In genomic region chr9:36400332-36401178, GRCh38 we compare ENCODE assay signal across 8 cellular contexts. TPM values are rescaled to one million over a fixed set of nuclear protein-coding genes. Genes with fewer than 3 reads are reported as not detected.
DNase-seq lines count a peak whose midpoint lies in the region; ATAC-seq, FAIRE-seq and TF ChIP-seq lines count a peak whose summit lies in the region.

No MANE protein-coding gene starts in this region.

- peak overlapping the region; percentile 89 for H3K4me2 ChIP-seq in OCI-LY1 (ENCODE audit: low read length)

- H4K20me1 ChIP-seq in OCI-LY1 (ENCODE audit: insufficient read depth, low read length), result no peaks in the 10 kb centered on the region

- H2AFZ ChIP-seq in OCI-LY1 (ENCODE audit: low read length), result no peak overlapping the region

- H3K36me3 ChIP-seq in HUES64 (ENCODE audit: insufficient read depth, low read length), result no peaks in the 10 kb centered on the region
- H3K36me3 ChIP-seq in OCI-LY1 (ENCODE audit: insufficient read depth, low read length), result peaks cover 19% of the 10 kb centered on the region
- H3K36me3 ChIP-seq in mucosa of rectum (ENCODE audit: control insufficient read depth in 2 of 2, insufficient read depth in 2 of 2, low read length in 2 of 2), result no peaks in the 10 kb centered on the region

- H3K27me3 ChIP-seq in HUES64 (ENCODE audit: insufficient read depth, low read length) (no peaks in the 10 kb centered on the region), OCI-LY1 (ENCODE audit: insufficient read depth, low read length) (no peaks in the 10 kb centered on the region), mucosa of rectum (ENCODE audit: control insufficient read depth in 2 of 2, insufficient read depth in 2 of 2, low read length in 2 of 2) (no peaks in the 10 kb centered on the region)

- peak overlapping the region; percentile 98 for H3K27ac ChIP-seq in HUES64 (ENCODE audit: low read depth, low read length)
- H3K27ac ChIP-seq in OCI-LY1 (ENCODE audit: low read depth, low read length, poor library complexity, severe bottlenecking), result peak overlapping the region; percentile 79
- peak overlapping the region; percentile 95 for H3K27ac ChIP-seq in epithelial cell of prostate
- peak overlapping the region; percentile 98 to 99 for H3K27ac ChIP-seq in mucosa of rectum (ENCODE audit: low read depth in 2 of 2, low read length in 2 of 2)

- H3K9ac ChIP-seq in HUES64 (ENCODE audit: low read depth, low read length), result peak overlapping the region; percentile 87
- H3K9ac ChIP-seq in OCI-LY1 (ENCODE audit: low read length), result peak overlapping the region; percentile 95
- H3K9ac ChIP-seq in mucosa of rectum (ENCODE audit: low read depth in 1 of 2, low read length in 2 of 2), result peak overlapping the region; percentile 88 to 89

- H3K9me3 ChIP-seq in HUES64 (ENCODE audit: insufficient read depth, low read depth, low read length) (no peaks in the 10 kb centered on the region), OCI-LY1 (ENCODE audit: low read length) (peaks cover 3% of the 10 kb centered on the region; the same call in 1 of the 2 replicates), mucosa of rectum (ENCODE audit: control insufficient read depth in 2 of 2, low read length in 2 of 2) (no peaks in the 10 kb centered on the region)

- TF ChIP-seq CTCF in D721Med (IDR thresholded peaks at IDR 0.05; ENCODE audit: insufficient read depth, missing control alignments), result no peak
- TF ChIP-seq CTCF in OCI-LY1 (IDR thresholded peaks at IDR 0.05; ENCODE audit: low read length), result no peak; the same call in 1 of the 2 replicates

- H3K4me1 ChIP-seq in HUES64 (ENCODE audit: insufficient read depth, low read length) (peaks cover 27% of the 10 kb centered on the region), OCI-LY1 (ENCODE audit: insufficient read depth, low read length, severe bottlenecking) (peaks cover 20% of the 10 kb centered on the region), mucosa of rectum (ENCODE audit: control insufficient read depth in 2 of 2, insufficient read depth in 2 of 2, low read length in 2 of 2) (peaks cover 13 to 19% of the 10 kb centered on the region in 2 donors)

- H3K9me2 ChIP-seq in OCI-LY1 (ENCODE audit: low read depth, low read length), result no peaks in the 10 kb centered on the region

- H3K79me2 ChIP-seq in OCI-LY1 (ENCODE audit: insufficient read depth, low read length), result peaks cover 43% of the 10 kb centered on the region

- peak; percentile 59 for ATAC-seq in GM21515 (IDR thresholded peaks at IDR 0.05; ENCODE audit: unreplicated experiment)

- DNase-seq in D721Med (ENCODE audit: insufficient read length, low spot score) (peak; percentile 77), activated T-cell treated with anti-CD3 and anti-CD28 coated beads for 4 hours (peak; percentile 88), epithelial cell of prostate (ENCODE audit: low read depth, low spot score) (peak; percentile 46)
- DNase-seq in stimulated activated CD8-positive, alpha-beta memory T cell treated with anti-CD3 and anti-CD28 coated beads, Interleukin-4, amount 100 ng/mL, for 4 hours (ENCODE audit: low read depth in 2 of 2, low spot score in 1 of 2), result peak; percentile 78 to 80

- under 1% methylated on average over 113 of the region's 113 CpGs for WGBS in HUES64

- no peaks in the 10 kb centered on the region for H3F3A ChIP-seq in OCI-LY1 (ENCODE audit: insufficient read depth, low read length)

- H3K4me3 ChIP-seq in HUES64 (ENCODE audit: low read length) (peak overlapping the region; percentile 86), OCI-LY1 (ENCODE audit: low read depth, low read length, poor library complexity, severe bottlenecking) (peak overlapping the region; percentile 98), mucosa of rectum (ENCODE audit: low read length in 2 of 2) (peak overlapping the region; percentile 93)

- FAIRE-seq in D721Med (lab: Jason Lieb, UNC), result no peak

RNA-seq across cellular contexts. Expression of gene RNF38, which starts 0.5 kb away (rescaled TPM):
- 30.0 TPM for polyA plus RNA-seq in HUES64 (2013, experiment 1 of 2)
- polyA plus RNA-seq in HUES64 (2013, experiment 2 of 2), result 36.7 TPM

Comparison
In these comparisons a context has a peak if more than half of its experiments do, and no peak if none do; other contexts are left out.
1. Peak in every context shown above with its lines: DNase-seq, ATAC-seq, H3K4me3 ChIP-seq and H3K27ac ChIP-seq.